25 cellular contexts compared by ENCODE assay signal in genomic region chr12:42684171-42685071, GRCh38.
A peak's percentile ranks its signal among the peaks of the same experiment; 100 is the strongest.
DNase-seq lines count a peak whose midpoint lies in the region; ATAC-seq and TF ChIP-seq lines count a peak whose summit lies in the region.
"Had no signal": no experiment of that assay in that cellular context is flagged by ENCODE, and none has a peak within 500 bp of the region (broad histone marks: within the 10 kb centered on the region; RNA-seq: fewer than 3 reads in every experiment).

No MANE protein-coding gene starts in this region.

- no peak overlapping the region for H3K4me3 Mint-ChIP-seq in activated T-helper 17 cell treated with anti-CD3 and anti-CD28 coated beads, Interleukin-2, amount 50 U/mL, for 72 hours
- H3K4me3 Mint-ChIP-seq: activated T-helper 1 cell treated with anti-CD3 and anti-CD28 coated beads, Interleukin-12 subunit alpha, Interleukin-12 subunit beta, Interleukin-2, Interleukin-4 antibody, amounts not matched to agents 30 ng/mL and 10 ng/mL and 1 ng/mL, durations not matched to agents 14 hours and 24 hours and 36 hours; immature natural killer cell; stimulated activated naive B cell treated with anti-CD40 and anti-IgM and Interleukin-4, amounts not matched to agents 10 μg/mL and 1 μg/mL and 100 μg/mL, for 72 hours; T-helper 17 cell had no signal

- no peaks in the 10 kb centered on the region for H3K36me3 ChIP-seq in mammary epithelial cell (ENCODE audit: insufficient read depth, low read length)
- H3K36me3 ChIP-seq: ascending aorta, thoracic aorta had no signal

- H3K36me3 Mint-ChIP-seq in activated T-helper 17 cell treated with anti-CD3 and anti-CD28 coated beads, Interleukin-2, amount 50 U/mL, for 72 hours (ENCODE audit: low read depth) = no peaks in the 10 kb centered on the region
- H3K36me3 Mint-ChIP-seq: activated naive CD4-positive, alpha-beta T cell treated with anti-CD3 and anti-CD28 coated beads, Interleukin-2, amount 50 U/mL, for 72 hours; immature natural killer cell; stimulated activated naive B cell treated with anti-CD40 and anti-IgM and Interleukin-4, amounts not matched to agents 10 μg/mL and 1 μg/mL and 100 μg/mL, for 72 hours had no signal

- H3K27ac Mint-ChIP-seq in activated T-helper 17 cell treated with anti-CD3 and anti-CD28 coated beads, Interleukin-2, amount 50 U/mL, for 72 hours = no peak overlapping the region
- H3K27ac Mint-ChIP-seq: activated T-helper 1 cell treated with anti-CD3 and anti-CD28 coated beads, Interleukin-12 subunit alpha, Interleukin-12 subunit beta, Interleukin-2, Interleukin-4 antibody, amounts not matched to agents 30 ng/mL and 10 ng/mL and 1 ng/mL, durations not matched to agents 14 hours and 24 hours and 36 hours; immature natural killer cell; progenitor cell of endocrine pancreas; stimulated activated naive B cell treated with anti-CD40 and anti-IgM and Interleukin-4, amounts not matched to agents 10 μg/mL and 1 μg/mL and 100 μg/mL, for 72 hours; T-helper 17 cell had no signal

- peak; percentile 48 for DNase-seq in M059J (ENCODE audit: low read depth)
- DNase-seq in mammary epithelial cell = peak; percentile 76
- DNase-seq in foreskin keratinocyte = peak; percentile 41 to 44
- no peak for DNase-seq in sciatic nerve (ENCODE audit: low spot score)
- no peak for DNase-seq in NCI-H1105 (lab: John Stamatoyannopoulos, UW)
- DNase-seq: activated CD4-positive, alpha-beta T cell treated with anti-CD3 and anti-CD28 coated beads for 48 hours; effector CD8-positive, alpha-beta T cell; immature natural killer cell; Kasumi-1; left ventricle myocardium superior; mucosa of descending colon; NCI-H1105 treated with DMSO at 0.1 percent for 48 hours; NCI-H2081 treated with DMSO at 0.1 percent for 48 hours; NCI-H446; NK-92 treated with Interleukin-12 subunit alpha and Interleukin-12 subunit beta, amount 100 ng/mL, for 24 hours; small intestine; stimulated activated naive B cell treated with anti-CD40 and anti-IgM and Interleukin-4, amounts not matched to agents 10 μg/mL and 1 μg/mL and 100 μg/mL, for 72 hours; T-helper 17 cell had no signal

- peak overlapping the region; percentile 5 for H3K4me2 ChIP-seq in mammary epithelial cell (ENCODE audit: insufficient read depth, low read depth, low read length)

- CTCF ChIA-PET in mammary epithelial cell (lab: Charles Lee; ENCODE audit: low non-redundant PET) = no interaction called here

- no TSS peak for BruUV-seq in mammary epithelial cell (replicated peaks; lab: Mats Ljungman, UMichigan)

- no peaks in the 10 kb centered on the region for H3K4me1 Mint-ChIP-seq in activated T-helper 17 cell treated with anti-CD3 and anti-CD28 coated beads, Interleukin-2, amount 50 U/mL, for 72 hours
- H3K4me1 Mint-ChIP-seq: immature natural killer cell; stimulated activated naive B cell treated with anti-CD40 and anti-IgM and Interleukin-4, amounts not matched to agents 10 μg/mL and 1 μg/mL and 100 μg/mL, for 72 hours; T-helper 17 cell had no signal

- intact Hi-C loops in mammary epithelial cell (cut with micrococcal nuclease) = no loop called here
- intact Hi-C loops in sciatic nerve (cut with DNase I) = no loop called here

- H3K9me3 Mint-ChIP-seq in activated T-helper 17 cell treated with anti-CD3 and anti-CD28 coated beads, Interleukin-2, amount 50 U/mL, for 72 hours = no peaks in the 10 kb centered on the region
- H3K9me3 Mint-ChIP-seq: activated T-helper 1 cell treated with anti-CD3 and anti-CD28 coated beads, Interleukin-12 subunit alpha, Interleukin-12 subunit beta, Interleukin-2, Interleukin-4 antibody, amounts not matched to agents 30 ng/mL and 10 ng/mL and 1 ng/mL, durations not matched to agents 14 hours and 24 hours and 36 hours had no signal

- in situ Hi-C loops in mammary epithelial cell (cut with MboI; ENCODE audit: low sequenced_read_pairs in 2 of 2) = no loop called here

- no peak overlapping the region for H2AFZ ChIP-seq in mammary epithelial cell (ENCODE audit: low read depth, low read length)

- no peaks in the 10 kb centered on the region for H3K27me3 ChIP-seq in mammary epithelial cell (ENCODE audit: insufficient read depth, low read length)
- H3K27me3 ChIP-seq in foreskin keratinocyte = no peaks in the 10 kb centered on the region
- H3K27me3 ChIP-seq: ascending aorta had no signal

- no peaks in the 10 kb centered on the region for H3K27me3 Mint-ChIP-seq in activated T-helper 17 cell treated with anti-CD3 and anti-CD28 coated beads, Interleukin-2, amount 50 U/mL, for 72 hours
- H3K27me3 Mint-ChIP-seq: progenitor cell of endocrine pancreas, T-helper 17 cell had no signal

- H3K27ac ChIP-seq in mammary epithelial cell (ENCODE audit: insufficient read depth, low read depth, low read length) = peak overlapping the region; percentile 38
- H3K27ac ChIP-seq in foreskin keratinocyte = no peak overlapping the region
- H3K27ac ChIP-seq: ascending aorta, thoracic aorta had no signal

- H3K9me3 ChIP-seq in mammary epithelial cell (replicated peaks; ENCODE audit: insufficient read depth, low read length) = no peaks in the 10 kb centered on the region
- H3K9me3 ChIP-seq: ascending aorta, mucosa of descending colon, thoracic aorta had no signal

- H3K79me2 ChIP-seq in mammary epithelial cell (ENCODE audit: insufficient read depth, low read length) = no peaks in the 10 kb centered on the region

- dilution Hi-C loops in mammary epithelial cell (cut with HindIII; ENCODE audit: low sequenced_read_pairs) = no loop called here

- no peaks in the 10 kb centered on the region for H4K20me1 ChIP-seq in mammary epithelial cell (ENCODE audit: insufficient read depth, low read length)

- no peak overlapping the region for H3K4me3 ChIP-seq in mammary epithelial cell (replicated peaks in 1 of 3; ENCODE audit: insufficient read depth in 1 of 3, low read depth in 2 of 3, low read length in 3 of 3)
- H3K4me3 ChIP-seq: ascending aorta, mucosa of descending colon, thoracic aorta had no signal

- 48% methylated on average over 2 of the region's 2 CpGs for WGBS in mammary epithelial cell (ENCODE audit: low coverage, missing lambda C conversion rate)

- ATAC-seq in foreskin keratinocyte = peak; percentile 36
- ATAC-seq in sciatic nerve = peak; percentile 20
- no peak for ATAC-seq in HG02970 (IDR thresholded peaks at IDR 0.05; ENCODE audit: low FRiP score, unreplicated experiment)
- no peak for ATAC-seq in activated T-helper 17 cell treated with anti-CD3 and anti-CD28 coated beads, Interleukin-2, amount 50 U/mL, for 72 hours (replicated peaks)
- ATAC-seq: activated naive CD4-positive, alpha-beta T cell treated with anti-CD3 and anti-CD28 coated beads, Interleukin-2, amount 50 U/mL, for 72 hours; left ventricle myocardium superior; mucosa of descending colon; stimulated activated naive B cell treated with anti-CD40 and anti-IgM and Interleukin-4, amounts not matched to agents 10 μg/mL and 1 μg/mL and 100 μg/mL, for 72 hours; T-helper 17 cell had no signal

- H3K4me1 ChIP-seq in mammary epithelial cell (ENCODE audit: insufficient read depth, low read length) (peaks cover 13% of the 10 kb centered on the region), foreskin keratinocyte (no peaks in the 10 kb centered on the region)
- H3K4me1 ChIP-seq: ascending aorta had no signal

- TF ChIP-seq CTCF in mammary epithelial cell (conservative IDR thresholded peaks at IDR 0.05 in 1 of 2, IDR thresholded peaks at IDR 0.05 in 1 of 2; ENCODE audit: extremely low read depth in 1 of 2, insufficient read depth in 1 of 2, low read depth in 1 of 2, low read length in 2 of 2) = no peak
- no peak for TF ChIP-seq CTCF in foreskin keratinocyte (conservative IDR thresholded peaks at IDR 0.05)

- no peak overlapping the region for H3K9ac ChIP-seq in mammary epithelial cell (ENCODE audit: insufficient read depth, low read length)

Comparison
In these comparisons a context has a peak if more than half of its experiments do, and no peak if none do; other contexts are left out.
1. DNase-seq: peak in M059J (single experiment), mammary epithelial cell (single experiment) and foreskin keratinocyte (2 of 2); none in sciatic nerve (single experiment) and NCI-H1105 (single experiment).
2. ATAC-seq: peak in foreskin keratinocyte (single experiment) and sciatic nerve (single experiment); none in HG02970 (single experiment) and activated T-helper 17 cell treated with anti-CD3 and anti-CD28 coated beads, Interleukin-2, amount 50 U/mL, for 72 hours (single experiment).